ENCODE assay signal across 33 cellular contexts in the genomic region with DNA sequence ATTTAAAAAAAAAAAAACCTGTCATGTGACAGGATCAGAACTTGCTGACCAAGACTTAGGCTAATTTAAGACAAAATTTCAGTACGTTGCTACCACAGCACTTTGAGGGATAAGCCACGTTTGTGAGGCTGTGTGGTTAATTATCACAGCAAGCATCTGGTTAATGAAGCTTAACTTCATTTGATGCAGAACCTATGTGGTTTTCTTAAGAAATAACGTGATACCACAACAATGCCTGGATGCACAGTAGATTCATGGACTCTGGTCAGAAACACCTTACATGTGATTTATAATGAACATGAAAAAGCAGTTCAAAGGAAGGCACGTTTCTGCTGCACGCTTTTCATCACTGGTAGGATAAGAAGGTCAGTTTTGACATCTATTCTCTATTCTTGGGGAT. TPM values are rescaled to one million over a fixed set of nuclear protein-coding genes. Genes with fewer than 3 reads are reported as not detected.
"Had no signal": no experiment of that assay in that cellular context is flagged by ENCODE, and none has a peak within 500 bp of the region (broad histone marks: within the 10 kb centered on the region; RNA-seq: fewer than 3 reads in every experiment).

No MANE protein-coding gene starts in this region.

- H3K36me3 Mint-ChIP-seq: activated naive CD4-positive, alpha-beta T cell treated with anti-CD3 and anti-CD28 coated beads, Interleukin-2, amount 50 U/mL, for 72 hours; brain had no signal

- H2AFZ ChIP-seq: PC-9 had no signal

- DNase-seq: activated CD4-positive, alpha-beta T cell treated with anti-CD3 and anti-CD28 coated beads for 36 hours; activated CD4-positive, alpha-beta T cell treated with anti-CD3 and anti-CD28 coated beads, Interleukin-2, amount 10 ng/mL, durations not matched to agents 7 days and 5 days; activated CD4-positive, alpha-beta T cell treated with anti-CD3 and anti-CD28 coated beads, Interleukin-2, amount 50 U/mL, for 48 hours; activated CD8-positive, alpha-beta T cell treated with anti-CD3 and anti-CD28 coated beads, Interleukin-2, amount 10 ng/mL, durations not matched to agents 7 days and 5 days; activated gamma-delta T cell; activated naive CD4-positive, alpha-beta T cell treated with Interleukin-2 at 50 U/mL for 16 hours; activated T-cell treated with anti-CD3 and anti-CD28 coated beads, Interleukin-2, amount 50 U/mL, for 24 hours; anterior cingulate cortex; caudate nucleus; cerebellar nuclear complex; NCI-H1048; NCI-H1105 treated with DMSO at 0.1 percent for 48 hours; NCI-H1436; NCI-H1694; NCI-H1930; NCI-H2081 treated with DMSO at 0.1 percent for 48 hours; NCI-H226; NCI-H446 treated with DMSO at 0.1 percent for 48 hours; NCI-H524; NCI-H69; NCI-H82; PC-9; SW 1271 had no signal

- H3K27ac Mint-ChIP-seq: activated CD4-positive, alpha-beta T cell treated with anti-CD3 and anti-CD28 coated beads for 36 hours; activated CD4-positive, alpha-beta T cell treated with anti-CD3 and anti-CD28 coated beads, Interleukin-2, amount 10 ng/mL, durations not matched to agents 7 days and 5 days; activated CD8-positive, alpha-beta T cell treated with anti-CD3 and anti-CD28 coated beads, Interleukin-2, amount 10 ng/mL, durations not matched to agents 7 days and 5 days; activated naive CD4-positive, alpha-beta T cell treated with anti-CD3 and anti-CD28 coated beads, Interleukin-2, amount 50 U/mL, for 72 hours; activated T-cell treated with anti-CD3 and anti-CD28 coated beads, Interleukin-2, amount 50 U/mL, for 24 hours; activated T-helper 2 cell treated with anti-CD3 and anti-CD28 coated beads, Interferon-gamma antibody, Interleukin-2, Interleukin-4, amounts not matched to agents 10 μg/mL and 5 μg/mL and 100 μg/mL, durations not matched to agents 14 hours and 24 hours and 36 hours; brain had no signal

- H3K27ac ChIP-seq: PC-9, RWPE1 had no signal

- H3K4me3 Mint-ChIP-seq: activated CD4-positive, alpha-beta T cell treated with anti-CD3 and anti-CD28 coated beads for 36 hours; activated CD4-positive, alpha-beta T cell treated with anti-CD3 and anti-CD28 coated beads, Interleukin-2, amount 10 ng/mL, durations not matched to agents 7 days and 5 days; activated CD8-positive, alpha-beta T cell treated with anti-CD3 and anti-CD28 coated beads, Interleukin-2, amount 10 ng/mL, durations not matched to agents 7 days and 5 days; activated T-cell treated with anti-CD3 and anti-CD28 coated beads, Interleukin-2, amount 50 U/mL, for 24 hours; brain had no signal

- H3K27me3 Mint-ChIP-seq: brain had no signal

- H3K9me3 Mint-ChIP-seq: activated CD4-positive, alpha-beta T cell treated with anti-CD3 and anti-CD28 coated beads, Interleukin-2, amount 10 ng/mL, durations not matched to agents 7 days and 5 days; activated naive CD4-positive, alpha-beta T cell treated with anti-CD3 and anti-CD28 coated beads, Interleukin-2, amount 50 U/mL, for 72 hours; activated T-cell treated with anti-CD3 and anti-CD28 coated beads, Interleukin-2, amount 50 U/mL, for 24 hours; brain had no signal

- ATAC-seq: activated CD4-positive, alpha-beta T cell treated with anti-CD3 and anti-CD28 coated beads for 36 hours; activated CD4-positive, CD25-positive, alpha-beta regulatory T cell treated with anti-CD3 and anti-CD28 coated beads, Interleukin-2, amount 50 U/mL, for 24 hours; activated CD8-positive, alpha-beta T cell treated with anti-CD3 and anti-CD28 coated beads, Interleukin-2, amount 10 ng/mL, durations not matched to agents 7 days and 5 days; activated naive CD4-positive, alpha-beta T cell treated with anti-CD3 and anti-CD28 coated beads, Interleukin-2, amount 50 U/mL, for 72 hours; Right ventricle myocardium inferior had no signal

- H3K4me1 Mint-ChIP-seq: activated CD4-positive, alpha-beta T cell treated with anti-CD3 and anti-CD28 coated beads for 36 hours; activated CD4-positive, alpha-beta T cell treated with anti-CD3 and anti-CD28 coated beads, Interleukin-2, amount 10 ng/mL, durations not matched to agents 7 days and 5 days; brain had no signal

- H3K4me3 ChIP-seq: PC-9 had no signal

- H3K4me2 ChIP-seq: PC-9 had no signal

RNA-seq across cellular contexts. Expression of gene KRTAP8-1, which starts 5.8 kb away (rescaled TPM):
- total RNA-seq: activated CD4-positive, alpha-beta T cell treated with anti-CD3 and anti-CD28 coated beads for 36 hours; activated CD4-positive, alpha-beta T cell treated with anti-CD3 and anti-CD28 coated beads, Interleukin-2, amount 10 ng/mL, durations not matched to agents 7 days and 5 days; activated CD8-positive, alpha-beta T cell treated with anti-CD3 and anti-CD28 coated beads, Interleukin-2, amount 10 ng/mL, durations not matched to agents 7 days and 5 days; activated naive CD4-positive, alpha-beta T cell treated with anti-CD3 and anti-CD28 coated beads, Interleukin-2, amount 50 U/mL, for 72 hours; activated T-helper 2 cell treated with anti-CD3 and anti-CD28 coated beads, Interferon-gamma antibody, Interleukin-2, Interleukin-4, amounts not matched to agents 10 μg/mL and 5 μg/mL and 100 μg/mL, durations not matched to agents 14 hours and 24 hours and 36 hours; bronchial epithelial cell; M059J; PC-9; Right ventricle myocardium inferior; T-helper 1 cell treated with Interleukin-12 subunit alpha and Interleukin-12 subunit beta and Interleukin-4 antibody, amounts not matched to agents 30 ng/mL and 1 ng/mL, for 36 hours; T-helper 2 cell treated with Interferon-gamma antibody and Interleukin-4, amounts not matched to agents 100 ng/mL and 5 ng/mL, for 36 hours had no signal

RNA-seq across cellular contexts. Expression of gene KRTAP7-1, which starts 10.7 kb away (rescaled TPM):
- total RNA-seq: activated CD4-positive, alpha-beta T cell treated with anti-CD3 and anti-CD28 coated beads for 36 hours; activated CD4-positive, alpha-beta T cell treated with anti-CD3 and anti-CD28 coated beads, Interleukin-2, amount 10 ng/mL, durations not matched to agents 7 days and 5 days; activated CD8-positive, alpha-beta T cell treated with anti-CD3 and anti-CD28 coated beads, Interleukin-2, amount 10 ng/mL, durations not matched to agents 7 days and 5 days; activated naive CD4-positive, alpha-beta T cell treated with anti-CD3 and anti-CD28 coated beads, Interleukin-2, amount 50 U/mL, for 72 hours; activated T-helper 2 cell treated with anti-CD3 and anti-CD28 coated beads, Interferon-gamma antibody, Interleukin-2, Interleukin-4, amounts not matched to agents 10 μg/mL and 5 μg/mL and 100 μg/mL, durations not matched to agents 14 hours and 24 hours and 36 hours; bronchial epithelial cell; M059J; PC-9; Right ventricle myocardium inferior; T-helper 1 cell treated with Interleukin-12 subunit alpha and Interleukin-12 subunit beta and Interleukin-4 antibody, amounts not matched to agents 30 ng/mL and 1 ng/mL, for 36 hours; T-helper 2 cell treated with Interferon-gamma antibody and Interleukin-4, amounts not matched to agents 100 ng/mL and 5 ng/mL, for 36 hours had no signal
